8 cellular contexts compared by ENCODE assay signal in the genomic region with DNA sequence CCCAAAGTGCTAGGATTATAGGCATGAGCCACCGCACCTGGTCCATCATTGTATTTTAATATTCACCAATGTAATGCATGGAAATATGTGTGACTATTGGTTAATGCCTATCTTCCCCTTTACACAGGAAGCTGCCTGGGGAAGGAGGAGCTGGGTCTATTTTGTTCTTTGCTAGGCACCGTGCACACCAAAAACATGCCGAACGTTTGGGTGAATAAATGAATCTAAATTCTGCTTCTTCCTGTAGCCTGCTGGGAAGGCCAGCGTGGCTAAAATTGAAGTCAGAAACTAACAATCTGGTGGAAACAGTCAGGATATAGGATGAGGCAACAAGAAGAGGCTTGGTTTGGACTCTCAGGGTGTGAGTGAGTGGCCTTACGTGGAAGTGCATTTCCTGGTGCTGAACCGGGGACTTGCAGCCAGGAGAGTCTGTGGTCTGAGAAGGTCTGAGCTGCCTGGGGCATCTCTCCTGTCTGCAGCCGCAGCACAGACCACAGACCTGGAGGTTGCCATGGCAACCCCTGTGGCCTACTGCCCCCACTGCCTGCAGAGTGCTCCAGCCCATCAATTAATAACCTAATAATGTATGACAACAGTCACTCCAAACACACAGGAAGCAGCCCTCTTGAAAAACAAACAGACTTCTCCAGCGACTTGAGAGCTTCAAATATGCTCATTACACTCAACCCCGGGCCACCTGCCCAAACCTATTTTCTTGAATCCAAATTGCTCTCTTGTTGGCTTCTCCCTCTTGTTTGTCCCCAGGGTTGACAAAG. TPM values are rescaled to one million over a fixed set of nuclear protein-coding genes. Genes with fewer than 3 reads are reported as not detected.
A peak's percentile ranks its signal among the peaks of the same experiment; 100 is the strongest.
DNase-seq lines count a peak whose midpoint lies in the region; ATAC-seq, FAIRE-seq and TF ChIP-seq lines count a peak whose summit lies in the region.

No MANE protein-coding gene starts in this region.

- no peaks in the 10 kb centered on the region for H3K9me1 ChIP-seq in K562 (ENCODE audit: control insufficient read depth, insufficient read depth, low read length)

- no peak overlapping the region for H4K8ac ChIP-seq in trophoblast cell (ENCODE audit: low read depth, low read length)

- TF ChIP-seq EP300 in K562 (IDR thresholded peaks at IDR 0.05; ENCODE audit: low read length): no peak

- no peak overlapping the region for H4K12ac ChIP-seq in trophoblast cell (ENCODE audit: low read depth, low read length)

- H3K36me3 ChIP-seq in K562 (ENCODE audit: control insufficient read depth, insufficient read depth, low read length) (no peaks in the 10 kb centered on the region), trophoblast cell (ENCODE audit: control insufficient read depth in 1 of 2, insufficient read depth in 2 of 2, low read length in 2 of 2) (no peaks in the 10 kb centered on the region)

- peak in 1 of 3 experiments; percentile 4; a peak in 1 of 6 replicates for TF ChIP-seq CTCF in K562 (IDR thresholded peaks at IDR 0.05 in 2 of 3, conservative IDR thresholded peaks at IDR 0.05 in 1 of 3; ENCODE audit: insufficient read depth in 2 of 3, low read depth in 1 of 3, low read length in 3 of 3)
- TF ChIP-seq CTCF in coronary artery (IDR thresholded peaks at IDR 0.05): no peak

- H2AFZ ChIP-seq in K562 (ENCODE audit: low read depth, low read length): no peak overlapping the region
- no peak overlapping the region for H2AFZ ChIP-seq in trophoblast cell (ENCODE audit: insufficient read depth, low read length, poor library complexity)

- H3K4ac ChIP-seq in trophoblast cell (ENCODE audit: low read depth, low read length): no peak overlapping the region

- WGBS in K562 (ENCODE audit: insufficient coverage, low coverage, missing lambda C conversion rate): 74% methylated on average over 9 of the region's 10 CpGs
- whole genome bisulfite sequencing in trophoblast cell (ENCODE audit: extremely low coverage, insufficient coverage, insufficient read length): no CpG with 5 or more reads among the region's 10 CpGs

- H3K9me3 Mint-ChIP-seq in activated CD4-positive, alpha-beta T cell treated with anti-CD3 and anti-CD28 coated beads, Interleukin-2, amount 10 ng/mL, durations not matched to agents 7 days and 5 days: peaks cover 4% of the 10 kb centered on the region

- ATAC-seq in GM21447 (IDR thresholded peaks at IDR 0.05; ENCODE audit: unreplicated experiment) (peak; percentile 87), HG03571 (IDR thresholded peaks at IDR 0.05; ENCODE audit: unreplicated experiment) (peak; percentile 85), K562 (peak; percentile 11; the same call in 1 of the 3 replicates)

- no peaks in the 10 kb centered on the region for H3K9me3 ChIP-seq in K562 (replicated peaks; ENCODE audit: control insufficient read depth, insufficient read depth, low read depth, low read length)
- no peaks in the 10 kb centered on the region for H3K9me3 ChIP-seq in trophoblast cell (ENCODE audit: insufficient read depth, low read depth, low read length)

- H3K4me3 Mint-ChIP-seq in activated CD4-positive, alpha-beta T cell treated with anti-CD3 and anti-CD28 coated beads, Interleukin-2, amount 10 ng/mL, durations not matched to agents 7 days and 5 days: peak overlapping the region; percentile 39

- H3K79me2 ChIP-seq in K562 (ENCODE audit: control insufficient read depth, insufficient read depth, low read length) (no peaks in the 10 kb centered on the region; the same call in 1 of the 3 replicates), trophoblast cell (ENCODE audit: control insufficient read depth, insufficient read depth, low read length, poor library complexity) (no peaks in the 10 kb centered on the region)

- DNase-seq in activated CD4-positive, alpha-beta T cell treated with anti-CD3 and anti-CD28 coated beads, Interleukin-2, amount 10 ng/mL, durations not matched to agents 7 days and 5 days: peak; percentile 63
- DNase-seq in activated CD4-positive, alpha-beta T cell treated with anti-CD3 and anti-CD28 coated beads for 48 hours: no peak
- DNase-seq in NOMO-1 (lab: John Stamatoyannopoulos, UW; ENCODE audit: unreplicated experiment in 2 of 2) (peak; percentile 72 to 85), K562 (ENCODE audit: extremely low read depth in 1 of 4, low spot score in 3 of 4) (peak in 3 of 4 experiments; percentile 39 to 71 (median 62)), trophoblast cell (no peak), coronary artery (ENCODE audit: low spot score) (no peak)

- POLR2A ChIA-PET in activated CD4-positive, alpha-beta T cell treated with anti-CD3 and anti-CD28 coated beads, Interleukin-2, amount 10 ng/mL, durations not matched to agents 7 days and 5 days (lab: Charles Lee): interaction anchor here (1.8 kb wide), 1 partner anchor 22 kb away, joined by 7 read pairs; no protein-coding TSS in a partner anchor
- POLR2A ChIA-PET in K562 (lab: Yijun Ruan, JAX): interaction anchor here (0.6 to 0.7 kb wide), 4 partner anchors 9 to 1808 kb away, joined by 3 to 4 read pairs (median 3); no protein-coding TSS in a partner anchor

- H3K79me1 ChIP-seq in trophoblast cell (ENCODE audit: low read length): peaks cover 12% of the 10 kb centered on the region

- H3K4me2 ChIP-seq in K562 (ENCODE audit: insufficient read depth, low read length) (no peak overlapping the region), trophoblast cell (ENCODE audit: low read length) (peak overlapping the region; percentile 20)

- no peak overlapping the region for H3K14ac ChIP-seq in trophoblast cell (ENCODE audit: low read length)

- H3K36me3 Mint-ChIP-seq in activated CD4-positive, alpha-beta T cell treated with anti-CD3 and anti-CD28 coated beads, Interleukin-2, amount 10 ng/mL, durations not matched to agents 7 days and 5 days (ENCODE audit: low read depth): peaks cover 59% of the 10 kb centered on the region

- TF ChIP-seq POLR2A in K562 (conservative IDR thresholded peaks at IDR 0.05): no peak

- H4K91ac ChIP-seq in trophoblast cell (ENCODE audit: low read depth, low read length): peak overlapping the region; percentile 45

- H3K18ac ChIP-seq in trophoblast cell (ENCODE audit: low read length): no peak overlapping the region

- H3K27ac ChIP-seq in K562 (ENCODE audit: extremely low read depth, low read depth, low read length) (no peak overlapping the region), trophoblast cell (ENCODE audit: low read depth, low read length) (peak overlapping the region; percentile 48), coronary artery (peak overlapping the region in 1 of 2 donors; percentile 0)

- no peaks in the 10 kb centered on the region for H4K20me1 ChIP-seq in K562 (replicated peaks; ENCODE audit: control insufficient read depth, insufficient read depth, low read length)

- H2AK5ac ChIP-seq in trophoblast cell (ENCODE audit: low read length): no peak overlapping the region

- no peak overlapping the region for H3K9ac ChIP-seq in K562 (ENCODE audit: insufficient read depth in 1 of 2, low read depth in 2 of 2, low read length in 2 of 2)
- no peak overlapping the region for H3K9ac ChIP-seq in trophoblast cell (ENCODE audit: low read length)

- H3K23ac ChIP-seq in trophoblast cell (ENCODE audit: low read length): no peak overlapping the region

- H3K27ac Mint-ChIP-seq in activated CD4-positive, alpha-beta T cell treated with anti-CD3 and anti-CD28 coated beads, Interleukin-2, amount 10 ng/mL, durations not matched to agents 7 days and 5 days: peak overlapping the region; percentile 96

- H3K4me3 ChIP-seq in K562 (no peak overlapping the region), trophoblast cell (ENCODE audit: low read depth, low read length) (no peak overlapping the region), coronary artery (no peak overlapping the region)

- no peak overlapping the region for H2BK120ac ChIP-seq in trophoblast cell (ENCODE audit: insufficient read depth, low read length, poor library complexity)

- H2BK12ac ChIP-seq in trophoblast cell (ENCODE audit: low read length): peak overlapping the region; percentile 15

- no peak for TF ChIP-seq RAD21 in K562 (CRISPR knock-in tag; conservative IDR thresholded peaks at IDR 0.05 in 1 of 2, IDR thresholded peaks at IDR 0.05 in 1 of 2)

- no peaks in the 10 kb centered on the region for H3K27me3 Mint-ChIP-seq in activated CD4-positive, alpha-beta T cell treated with anti-CD3 and anti-CD28 coated beads, Interleukin-2, amount 10 ng/mL, durations not matched to agents 7 days and 5 days

- BruUV-seq in K562 (replicated peaks; lab: Mats Ljungman, UMichigan): no TSS peak

- intact Hi-C loops in K562 (cut with micrococcal nuclease): no loop called here

- no peak overlapping the region for H2BK5ac ChIP-seq in trophoblast cell (ENCODE audit: low read depth, low read length, poor library complexity)

- H3K4me1 Mint-ChIP-seq in activated CD4-positive, alpha-beta T cell treated with anti-CD3 and anti-CD28 coated beads, Interleukin-2, amount 10 ng/mL, durations not matched to agents 7 days and 5 days: peaks cover 86% of the 10 kb centered on the region

- CTCF ChIA-PET in activated CD4-positive, alpha-beta T cell treated with anti-CD3 and anti-CD28 coated beads, Interleukin-2, amount 10 ng/mL, durations not matched to agents 7 days and 5 days (lab: Charles Lee): interaction anchor here (1.1 to 10.9 kb wide), 11 partner anchors 11 to 183 kb away, joined by 3 to 70 read pairs (median 5); no protein-coding TSS in a partner anchor
- CTCF ChIA-PET in K562 (lab: Yijun Ruan, JAX; ENCODE audit: low intra/inter-chr PET ratio): no interaction called here

- no peak for FAIRE-seq in K562 (lab: Jason Lieb, UNC)

- peaks cover 9 to 19% of the 10 kb centered on the region in 2 experiments; a peak in 4 of 5 replicates for H3K4me1 ChIP-seq in K562 (replicated peaks in 1 of 2; ENCODE audit: control insufficient read depth in 2 of 2, insufficient read depth in 2 of 2, low read length in 2 of 2)
- peaks cover 22 to 30% of the 10 kb centered on the region in 2 experiments for H3K4me1 ChIP-seq in trophoblast cell (ENCODE audit: control insufficient read depth in 1 of 2, insufficient read depth in 2 of 2, low read length in 2 of 2)

- H3K27me3 ChIP-seq in K562 (ENCODE audit: control insufficient read depth in 2 of 2, insufficient read depth in 2 of 2, low read length in 2 of 2) (no peaks in the 10 kb centered on the region), trophoblast cell (ENCODE audit: insufficient read depth, low read length) (no peaks in the 10 kb centered on the region)

- in situ Hi-C loops in K562 (cut with MboI): no loop called here

RNA-seq across cellular contexts. Expression of a gene that starts 5.5 kb away (rescaled TPM):
- total RNA-seq in activated CD4-positive, alpha-beta T cell treated with anti-CD3 and anti-CD28 coated beads, Interleukin-2, amount 10 ng/mL, durations not matched to agents 7 days and 5 days: 10 to 100 TPM; 32.7 to 33.0 TPM
- 5.9 and 14.8 TPM in 2 replicates for total RNA-seq in K562 (2011; cell fraction: chromatin; rRNA removed; ENCODE audit: low replicate concordance)
- 11.4 and 16.2 TPM in 2 replicates for total RNA-seq in K562 (2011; cell fraction: nucleolus; rRNA removed)
- 8.6 and 12.0 TPM in 2 replicates for total RNA-seq in K562 (2011; cell fraction: nucleoplasm; rRNA removed)
- 7.4 and 7.9 TPM in 2 replicates for total RNA-seq in K562 (2014; rRNA removed)
- total RNA-seq in K562 (2014; rRNA removed; fragmentation: Illumina TruSeq; extraction: Trizol): 2.2 and 2.8 TPM in 2 replicates
- total RNA-seq in K562 (2015; rRNA removed; fragmentation: Illumina TruSeq; extraction: Trizol): 2.4 and 2.7 TPM in 2 replicates
- 7.1 and 9.4 TPM in 2 replicates for total RNA-seq in K562 (2021)
- 5.2 and 9.0 TPM in 2 replicates for polyA plus RNA-seq in K562 (2011; rRNA removed)
- 16.0 and 35.2 TPM in 2 replicates for polyA plus RNA-seq in K562 (2011; cell fraction: cytosol; rRNA removed)
- 6.6 and 8.3 TPM in 2 replicates for polyA plus RNA-seq in K562 (2011; cell fraction: nucleus; rRNA removed)
- 5.9 and 17.3 TPM in 2 replicates for polyA plus RNA-seq in K562 (2012)
- polyA plus RNA-seq in K562 (2014; fragmentation: Illumina TruSeq; extraction: Trizol): 3.7 and 6.6 TPM in 2 replicates
- under 1 TPM; 0.41 to 0.53 TPM for polyA plus RNA-seq in K562 (2014; fragmentation: Nextera tagmentation; extraction: Ambion mirVana)
- polyA plus RNA-seq in K562 (2014; rRNA removed): 5.0 and 5.8 TPM in 2 replicates
- 5.1 and 6.3 TPM in 2 replicates for polyA minus RNA-seq in K562 (2011; rRNA and poly(A)+ RNA removed)
- 8.9 and 9.6 TPM in 2 replicates for polyA minus RNA-seq in K562 (2011; cell fraction: cytosol; rRNA and poly(A)+ RNA removed)
- 2.2 and 3.7 TPM in 2 replicates for polyA minus RNA-seq in K562 (2011; cell fraction: nucleus; rRNA and poly(A)+ RNA removed)
- 1.4 TPM in 2 replicates for polyA plus RNA-seq in trophoblast cell (2013)

Comparison
In these comparisons a context has a peak if more than half of its experiments do, and no peak if none do; other contexts are left out.
1. DNase-seq: peak in activated CD4-positive, alpha-beta T cell treated with anti-CD3 and anti-CD28 coated beads, Interleukin-2, amount 10 ng/mL, durations not matched to agents 7 days and 5 days (single experiment), NOMO-1 (2 of 2) and K562 (3 of 4); none in activated CD4-positive, alpha-beta T cell treated with anti-CD3 and anti-CD28 coated beads for 48 hours (single experiment), trophoblast cell (0 of 2) and coronary artery (single experiment).
2. ATAC-seq: peak in every context shown above with its lines; median percentile 87 in GM21447; 85 in HG03571; 11 in K562.